8 cellular contexts compared by ENCODE assay signal in genomic region chr5:177875013-177875906, GRCh38.
A peak's percentile ranks its signal among the peaks of the same experiment; 100 is the strongest.
DNase-seq lines count a peak whose midpoint lies in the region; ATAC-seq, FAIRE-seq and TF ChIP-seq lines count a peak whose summit lies in the region.
"Not testable (repeated sequence)": the region's sequence is repeated elsewhere in the genome, so short reads cannot be mapped to it uniquely, and the experiment has no call there.

No MANE protein-coding gene starts in this region.

- H3K27ac Mint-ChIP-seq in immature natural killer cell: not testable (repeated sequence)

- H3K79me2 ChIP-seq in HCT116 (ENCODE audit: insufficient read depth, low read length): not testable (repeated sequence)

- not testable (repeated sequence) for H2AFZ ChIP-seq in HCT116 (ENCODE audit: low read depth, low read length, poor library complexity, severe bottlenecking)

- peak; percentile 52 for ATAC-seq in GM18870 (IDR thresholded peaks at IDR 0.05; ENCODE audit: unreplicated experiment)
- ATAC-seq in HCT116: peak; percentile 87
- peak; percentile 86 for ATAC-seq in HG03432 (IDR thresholded peaks at IDR 0.05; ENCODE audit: unreplicated experiment)
- ATAC-seq in sciatic nerve: peak; percentile 97

- H3K27me3 Mint-ChIP-seq in immature natural killer cell (ENCODE audit: low read depth in 3 of 3): not testable (repeated sequence)

- peak overlapping the region; percentile 50; the same call in 1 of the 2 replicates for H3K9ac ChIP-seq in HCT116 (ENCODE audit: low read length)
- H3K9ac ChIP-seq in SK-N-MC (ENCODE audit: insufficient read length): not testable (repeated sequence)

- not testable (repeated sequence) for FAIRE-seq in bronchial epithelial cell (lab: Jason Lieb, UNC)

- H3K4me2 ChIP-seq in HCT116 (ENCODE audit: low read length): not testable (repeated sequence)

- CTCF ChIA-PET in HCT116 (lab: Charles Lee): not testable (repeated sequence)

- not testable (repeated sequence) for H3K9me3 Mint-ChIP-seq in immature natural killer cell

- H3K4me1 ChIP-seq in BE2C; HCT116 (ENCODE audit: control insufficient read depth in 1 of 2, insufficient read depth in 2 of 2, low read length in 2 of 2): not testable (repeated sequence)

- not testable (repeated sequence) for H3K4me1 Mint-ChIP-seq in immature natural killer cell

- not testable (repeated sequence) for H3K36me3 ChIP-seq in BE2C; HCT116 (ENCODE audit: control insufficient read depth in 1 of 2, insufficient read depth in 2 of 2, low read length in 2 of 2); SK-N-MC (ENCODE audit: insufficient read depth, low read length); bronchial epithelial cell (ENCODE audit: control insufficient read depth, insufficient read depth, low read length)

- RAD21 ChIA-PET in HCT116 (lab: Charles Lee; ENCODE audit: low non-redundant PET in 1 of 2, low total read pairs in 2 of 2, uncharacterized antibody in 2 of 2, unreplicated experiment in 2 of 2): not testable (repeated sequence)

- H3K9me3 ChIP-seq in BE2C; HCT116 (ENCODE audit: control insufficient read depth in 1 of 2, insufficient read depth in 1 of 2, low read depth in 1 of 2, low read length in 2 of 2); SK-N-MC (ENCODE audit: low read depth, low read length): not testable (repeated sequence)

- H3K4me3 ChIP-seq in BE2C (ENCODE audit: low read depth, low read length) (peak overlapping the region; percentile 42), HCT116 (replicated peaks in 1 of 2; ENCODE audit: low read depth in 1 of 2, low read length in 2 of 2) (peak overlapping the region; percentile 42 to 50), SK-N-MC (peak overlapping the region; percentile 62), bronchial epithelial cell (ENCODE audit: low read depth, low read length) (peak overlapping the region; percentile 36)

- not testable (repeated sequence) for H3K27ac ChIP-seq in HCT116 (ENCODE audit: low read depth, low read length); SK-N-MC

- H3K9me2 ChIP-seq in HCT116 (ENCODE audit: insufficient read depth): not testable (repeated sequence)

- TF ChIP-seq CTCF in BE2C (IDR thresholded peaks at IDR 0.05; ENCODE audit: low read depth, low read length); HCT116 (IDR thresholded peaks at IDR 0.05 in 2 of 3, conservative IDR thresholded peaks at IDR 0.05 in 1 of 3; ENCODE audit: borderline replicate concordance in 1 of 3, insufficient read depth in 1 of 3, low read depth in 2 of 3, low read length in 2 of 3); bronchial epithelial cell (IDR thresholded peaks at IDR 0.05; ENCODE audit: insufficient read depth, low read length, severe bottlenecking): not testable (repeated sequence)

- not testable (repeated sequence) for DNase-seq in BE2C; HCT116 (ENCODE audit: low read depth, low spot score); SK-N-MC (ENCODE audit: low read depth, low spot score); bronchial epithelial cell (ENCODE audit: low read depth); sciatic nerve (ENCODE audit: low spot score)
- peak in 2 of 3 donors; percentile 13 to 22 for DNase-seq in immature natural killer cell

- H3K27me3 ChIP-seq in BE2C; HCT116 (ENCODE audit: insufficient read depth, low read length); bronchial epithelial cell (ENCODE audit: control insufficient read depth, insufficient read depth, low read length): not testable (repeated sequence)

- H4K20me1 ChIP-seq in HCT116 (ENCODE audit: insufficient read depth): not testable (repeated sequence)

- not testable (repeated sequence) for BruUV-seq in HCT116 (replicated peaks; lab: Mats Ljungman, UMichigan)

- TF ChIP-seq POLR2A in HCT116 (IDR thresholded peaks at IDR 0.05; ENCODE audit: borderline replicate concordance, extremely low read depth, insufficient read depth, insufficient read length): not testable (repeated sequence)

- not testable (repeated sequence) for TF ChIP-seq RAD21 in HCT116 (IDR thresholded peaks at IDR 0.05; ENCODE audit: low read depth)

- not testable (repeated sequence) for H3K36me3 Mint-ChIP-seq in immature natural killer cell

- peak overlapping the region in 3 of 5 donors; percentile 24 to 71 (median 64) for H3K4me3 Mint-ChIP-seq in immature natural killer cell

- intact Hi-C loops in HCT116 (cut with micrococcal nuclease); sciatic nerve (cut with DNase I): not testable (repeated sequence)

- POLR2A ChIA-PET in HCT116 (lab: Charles Lee): not testable (repeated sequence)
